18 cellular contexts compared by ENCODE assay signal in genomic region chr17:33330877-33331276, GRCh38. TPM values are rescaled to one million over a fixed set of nuclear protein-coding genes. Genes with fewer than 3 reads are reported as not detected.
DNase-seq lines count a peak whose midpoint lies in the region; ATAC-seq and TF ChIP-seq lines count a peak whose summit lies in the region.
"Had no signal": no experiment of that assay in that cellular context is flagged by ENCODE, and none has a peak within 500 bp of the region (broad histone marks: within the 10 kb centered on the region; RNA-seq: fewer than 3 reads in every experiment).

No MANE protein-coding gene starts in this region.

- no peak overlapping the region for H3K27ac ChIP-seq in breast epithelium
- H3K27ac ChIP-seq: 22Rv1; BLaER1 treated with 17β-estradiol and CSF1 and Interleukin-3, amounts not matched to agents 10 nM and 100 nM had no signal

- peak; percentile 4 for DNase-seq in DMS 273 (lab: John Stamatoyannopoulos, UW; ENCODE audit: unreplicated experiment)
- DNase-seq in DMS 273 treated with DMSO at 0.1 percent for 48 hours (lab: John Stamatoyannopoulos, UW), result no peak
- peak; percentile 0 for DNase-seq in MCF 10A (ENCODE audit: unreplicated experiment)
- no peak for DNase-seq in breast epithelium (ENCODE audit: low spot score in 2 of 2)
- no peak for DNase-seq in LNCaP clone FGC (ENCODE audit: low read depth)
- DNase-seq in fibroblast of mammary gland (ENCODE audit: low read depth), result no peak
- DNase-seq in activated CD4-positive, alpha-beta T cell treated with anti-CD3 and anti-CD28 coated beads for 48 hours, result no peak
- DNase-seq: Calu3; CD4-positive, alpha-beta T cell; DMS153; DMS79 treated with DMSO at 0.1 percent for 48 hours; EL; HCEC 1CT had no signal

- CTCF ChIA-PET in MCF 10A (lab: Yijun Ruan, JAX), result interaction anchor here (0.7 to 1.3 kb wide), 2 partner anchors 287 to 496 kb away, joined by 3 read pairs; no protein-coding TSS in a partner anchor

- H3K27me3 ChIP-seq in breast epithelium, result peaks cover 0 to 5% of the 10 kb centered on the region in 2 donors
- H3K27me3 ChIP-seq: BLaER1 treated with 17β-estradiol and CSF1 and Interleukin-3, amounts not matched to agents 10 nM and 100 nM had no signal

- peaks cover 8% of the 10 kb centered on the region for H3K27me3 Mint-ChIP-seq in MCF 10A (ENCODE audit: insufficient read depth, unreplicated experiment)

- TF ChIP-seq CTCF in MCF 10A (IDR thresholded peaks at IDR 0.05; ENCODE audit: unreplicated experiment), result no peak
- no peak for TF ChIP-seq CTCF in breast epithelium (IDR thresholded peaks at IDR 0.05)
- TF ChIP-seq CTCF in LNCaP clone FGC (IDR thresholded peaks at IDR 0.05; ENCODE audit: control insufficient read depth, extremely low read depth, insufficient read depth), result 0 out of 2 replicates have a peak, but pooled peaks have one; percentile 1
- TF ChIP-seq CTCF in fibroblast of mammary gland (conservative IDR thresholded peaks at IDR 0.05; ENCODE audit: control insufficient read depth, insufficient read depth, low read depth, low read length), result peak; percentile 3

- no peak for TF ChIP-seq POLR2A in breast epithelium (IDR thresholded peaks at IDR 0.05)

- POLR2A ChIA-PET in MCF 10A (lab: Yijun Ruan, JAX), result no interaction called here

- ATAC-seq in HG02610 (IDR thresholded peaks at IDR 0.05; ENCODE audit: unreplicated experiment), result no peak

- no peaks in the 10 kb centered on the region for H3K9me3 ChIP-seq in breast epithelium
- H3K9me3 ChIP-seq: BLaER1 treated with 17β-estradiol and CSF1 and Interleukin-3, amounts not matched to agents 10 nM and 100 nM had no signal

- no peaks in the 10 kb centered on the region for H3K36me3 Mint-ChIP-seq in MCF 10A (ENCODE audit: insufficient read depth, unreplicated experiment)

- no TSS peak for BruUV-seq in MCF 10A (replicated peaks; lab: Mats Ljungman, UMichigan)

- intact Hi-C loops in MCF 10A (cut with micrococcal nuclease) (no loop called here), breast epithelium (cut with DNase I; ENCODE audit: low total_unique reads) (no loop called here)

- H3K4me1 ChIP-seq in breast epithelium, result no peaks in the 10 kb centered on the region
- H3K4me1 ChIP-seq: BLaER1 treated with 17β-estradiol and CSF1 and Interleukin-3, amounts not matched to agents 10 nM and 100 nM had no signal

- H3K9me3 Mint-ChIP-seq in MCF 10A (ENCODE audit: unreplicated experiment), result no peaks in the 10 kb centered on the region

- no peaks in the 10 kb centered on the region for H3K4me1 Mint-ChIP-seq in MCF 10A (ENCODE audit: insufficient read depth, unreplicated experiment)

- no peak overlapping the region for H3K4me3 Mint-ChIP-seq in MCF 10A (ENCODE audit: unreplicated experiment)
- H3K4me3 Mint-ChIP-seq: CD4-positive, alpha-beta T cell had no signal

- H3K4me3 ChIP-seq in breast epithelium (no peak overlapping the region), LNCaP clone FGC (ENCODE audit: low read depth, low read length) (no peak overlapping the region), fibroblast of mammary gland (ENCODE audit: control insufficient read depth, low read depth, low read length) (no peak overlapping the region)
- H3K4me3 ChIP-seq: BLaER1 treated with 17β-estradiol and CSF1 and Interleukin-3, amounts not matched to agents 10 nM and 100 nM had no signal

- no peak overlapping the region for H3K27ac Mint-ChIP-seq in MCF 10A (ENCODE audit: low read depth, unreplicated experiment)
- H3K27ac Mint-ChIP-seq: CD4-positive, alpha-beta T cell had no signal

- H3K36me3 ChIP-seq in breast epithelium, result no peaks in the 10 kb centered on the region
- H3K36me3 ChIP-seq: BLaER1 treated with 17β-estradiol and CSF1 and Interleukin-3, amounts not matched to agents 10 nM and 100 nM had no signal

RNA-seq across cellular contexts. Expression of gene ASIC2, which starts 37.8 kb away (rescaled TPM):
- not detected in 2 replicates for total RNA-seq in MCF 10A (2022)
- under 1 TPM in 2 of 3 donors, not detected in 1; 0.15 to 0.16 TPM for total RNA-seq in breast epithelium
- total RNA-seq: Calu3; CD4-positive, alpha-beta T cell; H4; HT-29 had no signal

Comparison
In these comparisons a context has a peak if more than half of its experiments do, and no peak if none do; other contexts are left out.
1. DNase-seq: peak in DMS 273 (single experiment) and MCF 10A (single experiment); none in DMS 273 treated with DMSO at 0.1 percent for 48 hours (single experiment), breast epithelium (0 of 2), LNCaP clone FGC (single experiment), fibroblast of mammary gland (single experiment) and activated CD4-positive, alpha-beta T cell treated with anti-CD3 and anti-CD28 coated beads for 48 hours (single experiment).
2. CTCF ChIP-seq: peak in LNCaP clone FGC (single experiment) and fibroblast of mammary gland (single experiment); none in MCF 10A (single experiment) and breast epithelium (0 of 3).